In genomic region chr16:22596445-22597045, GRCh38 we compare ENCODE assay signal across 6 cellular contexts.
DNase-seq lines count a peak whose midpoint lies in the region; ATAC-seq, FAIRE-seq and TF ChIP-seq lines count a peak whose summit lies in the region.
"Not testable (repeated sequence)": the region's sequence is repeated elsewhere in the genome, so short reads cannot be mapped to it uniquely, and the experiment has no call there.

No MANE protein-coding gene starts in this region.

- not testable (repeated sequence) for H3K4me1 ChIP-seq in HCT116 (ENCODE audit: control insufficient read depth in 1 of 2, insufficient read depth in 2 of 2, low read length in 2 of 2); PC-9 (replicated peaks; ENCODE audit: insufficient read depth); GM12878 (ENCODE audit: control insufficient read depth, insufficient read depth, low read length); keratinocyte (ENCODE audit: control insufficient read depth, extremely low read depth, insufficient read depth, low read length)

- not testable (repeated sequence) for H3K9ac ChIP-seq in HCT116 (ENCODE audit: low read length); GM12878 (ENCODE audit: control insufficient read depth, insufficient read depth, low read length); keratinocyte (ENCODE audit: control insufficient read depth, extremely low read depth, insufficient read depth, low read length)

- TF ChIP-seq EP300 in GM12878 (IDR thresholded peaks at IDR 0.05; ENCODE audit: borderline replicate concordance in 1 of 2, control insufficient read depth in 1 of 2, low read depth in 2 of 2, low read length in 2 of 2) = not testable (repeated sequence)

- POLR2A ChIA-PET in HCT116 (lab: Charles Lee); PC-9 (lab: Charles Lee; ENCODE audit: unreplicated experiment); GM12878 (lab: Charles Lee): not testable (repeated sequence)

- dilution Hi-C loops in keratinocyte (cut with MboI; ENCODE audit: extremely low pct_ligation_motif_present, low sequenced_read_pairs) = not testable (repeated sequence)

- intact Hi-C loops in HCT116 (cut with micrococcal nuclease); PC-9 (cut with micrococcal nuclease; ENCODE audit: unreplicated experiment); GM12878 (cut with micrococcal nuclease; ENCODE audit: unreplicated experiment): not testable (repeated sequence)

- not testable (repeated sequence) for H3K9me3 ChIP-seq in HCT116 (ENCODE audit: control insufficient read depth in 1 of 2, insufficient read depth in 1 of 2, low read depth in 1 of 2, low read length in 2 of 2); PC-9 (ENCODE audit: insufficient read depth, low read depth); GM12878 (replicated peaks; ENCODE audit: control insufficient read depth, insufficient read depth, low read length); keratinocyte (ENCODE audit: control insufficient read depth, low read depth, low read length)

- BruUV-seq in HCT116 (replicated peaks; lab: Mats Ljungman, UMichigan); PC-9 (replicated peaks; lab: Mats Ljungman, UMichigan); GM12878 (replicated peaks; lab: Mats Ljungman, UMichigan): not testable (repeated sequence)

- CTCF ChIA-PET in HCT116 (lab: Charles Lee); PC-9 (lab: Charles Lee); GM12878 (lab: Yijun Ruan, JAX): not testable (repeated sequence)

- not testable (repeated sequence) for DNase-seq in HCT116 (ENCODE audit: low read depth, low spot score); PC-9; GM12878 (ENCODE audit: low read depth, low spot score); keratinocyte (ENCODE audit: low read depth, low spot score); urothelium cell line (ENCODE audit: low spot score)

- peak; percentile 44 for FAIRE-seq in GM12878 (lab: Jason Lieb, UNC)
- FAIRE-seq in keratinocyte (lab: Jason Lieb, UNC) = peak; percentile 94
- peak; percentile 46 for FAIRE-seq in urothelium cell line (lab: Jason Lieb, UNC)

- H3K9me1 ChIP-seq in keratinocyte (ENCODE audit: control insufficient read depth, extremely low read depth, insufficient read depth, low read length) = not testable (repeated sequence)

- not testable (repeated sequence) for H3K79me2 ChIP-seq in HCT116 (ENCODE audit: insufficient read depth, low read length); PC-9 (ENCODE audit: low read depth); GM12878 (ENCODE audit: control insufficient read depth, insufficient read depth, low read length); keratinocyte (ENCODE audit: control insufficient read depth, insufficient read depth, low read length)

- not testable (repeated sequence) for H3F3A ChIP-seq in PC-9 (ENCODE audit: insufficient read depth, low read depth)

- not testable (repeated sequence) for H2AFZ ChIP-seq in HCT116 (ENCODE audit: low read depth, low read length, poor library complexity, severe bottlenecking); PC-9; GM12878 (ENCODE audit: control insufficient read depth, low read depth, low read length); keratinocyte (ENCODE audit: control insufficient read depth, low read length)

- not testable (repeated sequence) for TF ChIP-seq RAD21 in HCT116 (IDR thresholded peaks at IDR 0.05; ENCODE audit: low read depth); GM12878 (IDR thresholded peaks at IDR 0.05; ENCODE audit: insufficient read depth, low read depth, low read length)

- no CpG with 5 or more reads among the region's 8 CpGs for WGBS in GM12878 (ENCODE audit: insufficient coverage, insufficient replicate concordance, low lambda C conversion rate, missing lambda C conversion rate)

- SMC1A ChIA-PET in GM12878 (lab: Charles Lee; ENCODE audit: uncharacterized antibody, unreplicated experiment) = not testable (repeated sequence)

- ATAC-seq in HCT116 (peak; percentile 81), esophagus mucosa (peak; percentile 50)
- not testable (repeated sequence) for ATAC-seq in GM12878

- H3K4me2 ChIP-seq in HCT116 (ENCODE audit: low read length); PC-9; GM12878 (ENCODE audit: control insufficient read depth, insufficient read depth); keratinocyte (ENCODE audit: control insufficient read depth, extremely low read depth, insufficient read depth, low read depth, low read length): not testable (repeated sequence)

- H4K20me1 ChIP-seq in HCT116 (ENCODE audit: insufficient read depth); PC-9 (ENCODE audit: insufficient read depth); GM12878 (ENCODE audit: control insufficient read depth, insufficient read depth); keratinocyte (ENCODE audit: control insufficient read depth, extremely low read depth, insufficient read depth, low read length): not testable (repeated sequence)

- in situ Hi-C loops in GM12878 (cut with MboI) = not testable (repeated sequence)

- TF ChIP-seq POLR2A in HCT116 (IDR thresholded peaks at IDR 0.05; ENCODE audit: borderline replicate concordance, extremely low read depth, insufficient read depth, insufficient read length); GM12878 (IDR thresholded peaks at IDR 0.05; ENCODE audit: low read depth, low read length): not testable (repeated sequence)

- not testable (repeated sequence) for H3K27ac ChIP-seq in HCT116 (ENCODE audit: low read depth, low read length); GM12878 (ENCODE audit: control insufficient read depth, insufficient read depth); keratinocyte (ENCODE audit: control insufficient read depth, insufficient read depth, low read length)
- peak overlapping the region; percentile 74 for H3K27ac ChIP-seq in PC-9

- H3K27me3 ChIP-seq in HCT116 (ENCODE audit: insufficient read depth, low read length); PC-9 (ENCODE audit: insufficient read depth, low read depth); GM12878 (replicated peaks in 1 of 2; ENCODE audit: control insufficient read depth in 2 of 2, insufficient read depth in 2 of 2, low read length in 1 of 2); keratinocyte (ENCODE audit: control insufficient read depth, extremely low read depth, insufficient read depth, low read length): not testable (repeated sequence)

- not testable (repeated sequence) for H3K36me3 ChIP-seq in HCT116 (ENCODE audit: control insufficient read depth in 1 of 2, insufficient read depth in 2 of 2, low read length in 2 of 2); PC-9 (ENCODE audit: low read depth); GM12878 (ENCODE audit: control insufficient read depth in 2 of 2, insufficient read depth in 2 of 2, low read length in 1 of 2); keratinocyte (ENCODE audit: control insufficient read depth in 2 of 2, extremely low read depth in 1 of 2, insufficient read depth in 2 of 2, low read length in 2 of 2)

- not testable (repeated sequence) for H3K4me3 ChIP-seq in HCT116 (replicated peaks in 1 of 2; ENCODE audit: low read depth in 1 of 2, low read length in 2 of 2); PC-9; GM12878; keratinocyte (ENCODE audit: control insufficient read depth in 2 of 3, extremely low read depth in 1 of 3, insufficient read depth in 2 of 3, low read depth in 1 of 3, low read length in 3 of 3)

- not testable (repeated sequence) for TF ChIP-seq CTCF in HCT116 (IDR thresholded peaks at IDR 0.05 in 2 of 3, conservative IDR thresholded peaks at IDR 0.05 in 1 of 3; ENCODE audit: borderline replicate concordance in 1 of 3, insufficient read depth in 1 of 3, low read depth in 2 of 3, low read length in 2 of 3); PC-9 (conservative IDR thresholded peaks at IDR 0.05); GM12878 (IDR thresholded peaks at IDR 0.05 in 2 of 3, conservative IDR thresholded peaks at IDR 0.05 in 1 of 3; ENCODE audit: control insufficient read depth in 2 of 3, extremely low read depth in 1 of 3, insufficient read depth in 1 of 3, low read depth in 3 of 3, low read length in 3 of 3); keratinocyte (optimal IDR thresholded peaks at IDR 0.05 in 1 of 3, IDR thresholded peaks at IDR 0.05 in 1 of 3, conservative IDR thresholded peaks at IDR 0.05 in 1 of 3; ENCODE audit: extremely low read depth in 1 of 3, insufficient read depth in 2 of 3, low read length in 3 of 3)

- RAD21 ChIA-PET in HCT116 (lab: Charles Lee; ENCODE audit: low non-redundant PET in 1 of 2, low total read pairs in 2 of 2, uncharacterized antibody in 2 of 2, unreplicated experiment in 2 of 2); GM12878 (lab: Charles Lee; ENCODE audit: unreplicated experiment): not testable (repeated sequence)

- H3K9me2 ChIP-seq in HCT116 (ENCODE audit: insufficient read depth); PC-9 (ENCODE audit: insufficient read depth): not testable (repeated sequence)
